Comparison of ENCODE assay signal across 8 cellular contexts in the genomic region with DNA sequence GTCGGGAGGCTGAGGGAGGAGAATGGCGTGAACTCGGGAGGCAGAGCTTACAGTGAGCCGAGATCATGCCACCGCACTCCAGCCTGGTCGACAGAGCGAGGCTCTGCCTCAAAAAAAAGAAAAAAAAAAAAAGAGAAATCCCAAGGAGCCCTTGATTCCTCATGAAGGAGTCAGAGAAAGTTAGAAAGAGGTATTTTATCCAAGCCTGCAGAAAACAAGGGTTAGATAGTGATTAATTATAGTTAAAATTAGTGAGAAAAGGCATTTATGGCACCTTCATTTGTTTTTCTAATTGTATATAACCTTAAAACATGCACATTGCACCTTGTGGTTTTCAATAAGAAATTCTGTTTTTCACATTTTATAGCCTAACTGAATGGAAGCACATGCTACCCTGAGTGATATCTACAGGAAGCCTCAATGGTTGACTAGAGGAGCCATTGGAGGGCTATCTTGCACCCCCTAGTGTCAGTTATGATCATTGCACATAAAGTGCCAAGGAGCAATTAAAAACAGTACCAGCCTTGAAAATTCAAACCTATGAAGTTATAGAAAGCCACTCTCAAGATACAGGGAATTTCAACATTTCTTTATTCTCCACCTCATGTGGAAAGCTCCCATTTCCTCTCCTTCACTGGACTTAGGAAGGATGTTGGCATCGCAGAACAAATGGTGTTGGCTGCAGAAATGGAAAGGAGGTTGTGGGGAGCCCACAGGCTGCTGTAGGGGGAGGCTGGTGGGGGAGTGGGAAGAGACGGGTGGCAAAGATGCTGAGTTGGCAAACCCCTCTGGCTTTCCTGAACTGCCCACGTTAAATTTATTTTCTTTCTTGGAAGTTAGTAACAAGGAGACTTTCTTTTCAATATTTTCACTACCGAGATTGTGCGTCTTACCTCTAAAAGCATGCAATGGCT. TPM values are rescaled to one million over a fixed set of nuclear protein-coding genes. Genes with fewer than 3 reads are reported as not detected.
DNase-seq lines count a peak whose midpoint lies in the region; ATAC-seq and TF ChIP-seq lines count a peak whose summit lies in the region.

No MANE protein-coding gene starts in this region.

- no peaks in the 10 kb centered on the region for H3K9me3 Mint-ChIP-seq in activated CD8-positive, alpha-beta memory T cell treated with anti-CD3 and anti-CD28 coated beads, Interleukin-2, amount 10 ng/mL, durations not matched to agents 7 days and 5 days (ENCODE audit: low read depth)
- H3K9me3 Mint-ChIP-seq in neural progenitor cell: peaks cover 4% of the 10 kb centered on the region

- no peaks in the 10 kb centered on the region for H3K79me2 ChIP-seq in neural progenitor cell (ENCODE audit: low read depth)

- CTCF ChIA-PET in activated CD8-positive, alpha-beta memory T cell treated with anti-CD3 and anti-CD28 coated beads, Interleukin-2, amount 10 ng/mL, durations not matched to agents 7 days and 5 days (lab: Charles Lee): interaction anchor here (0.9 to 5.8 kb wide), 6 partner anchors 10 to 131 kb away, joined by 3 to 48 read pairs (median 6); no protein-coding TSS in a partner anchor

- peak; percentile 75 for ATAC-seq in activated CD8-positive, alpha-beta memory T cell treated with anti-CD3 and anti-CD28 coated beads, Interleukin-2, amount 10 ng/mL, durations not matched to agents 7 days and 5 days
- ATAC-seq in HG02588 (IDR thresholded peaks at IDR 0.05; ENCODE audit: unreplicated experiment): no peak
- ATAC-seq in HG03469 (IDR thresholded peaks at IDR 0.05; ENCODE audit: unreplicated experiment): no peak

- no peaks in the 10 kb centered on the region for H3K27me3 ChIP-seq in neural progenitor cell

- peaks cover 13% of the 10 kb centered on the region for H3K4me1 Mint-ChIP-seq in activated CD8-positive, alpha-beta memory T cell treated with anti-CD3 and anti-CD28 coated beads, Interleukin-2, amount 10 ng/mL, durations not matched to agents 7 days and 5 days
- no peaks in the 10 kb centered on the region for H3K4me1 Mint-ChIP-seq in neural progenitor cell

- no peaks in the 10 kb centered on the region for H3K9me3 ChIP-seq in neural progenitor cell (ENCODE audit: low read depth)

- H3F3A ChIP-seq in neural progenitor cell (ENCODE audit: low read depth): no peaks in the 10 kb centered on the region

- TF ChIP-seq CTCF in fibroblast of the aortic adventitia (IDR thresholded peaks at IDR 0.05; ENCODE audit: insufficient read depth, low read length): peak; percentile 69
- peak; percentile 76 for TF ChIP-seq CTCF in neural progenitor cell (IDR thresholded peaks at IDR 0.05)

- no peaks in the 10 kb centered on the region for H3K36me3 ChIP-seq in neural progenitor cell

- peak; percentile 10 for DNase-seq in stimulated activated CD4-positive, alpha-beta T cell treated with anti-CD3 and anti-CD28 coated beads, Interleukin-12 subunit alpha, Interleukin-12 subunit beta, amount 100 ng/mL, for 4 hours
- DNase-seq in stimulated activated CD4-positive, alpha-beta T cell treated with anti-CD3 and anti-CD28 coated beads, Interleukin-4, amount 100 ng/mL, for 1 hour: no peak
- DNase-seq in NCI-H1694 treated with DMSO at 0.1 percent for 48 hours (lab: John Stamatoyannopoulos, UW) (peak; percentile 38), fibroblast of the aortic adventitia (ENCODE audit: low read depth) (peak; percentile 47), neural progenitor cell (ENCODE audit: low spot score) (peak; percentile 54)
- peak; percentile 61 for DNase-seq in activated CD8-positive, alpha-beta memory T cell treated with anti-CD3 and anti-CD28 coated beads, Interleukin-2, amount 10 ng/mL, durations not matched to agents 7 days and 5 days

- no peaks in the 10 kb centered on the region for H3K4me1 ChIP-seq in neural progenitor cell

- H3K4me3 Mint-ChIP-seq in activated CD8-positive, alpha-beta memory T cell treated with anti-CD3 and anti-CD28 coated beads, Interleukin-2, amount 10 ng/mL, durations not matched to agents 7 days and 5 days: no peak overlapping the region
- no peak overlapping the region for H3K4me3 Mint-ChIP-seq in neural progenitor cell

- H2AFZ ChIP-seq in neural progenitor cell (replicated peaks): no peak overlapping the region

- peaks cover 6% of the 10 kb centered on the region for H3K27me3 Mint-ChIP-seq in activated CD8-positive, alpha-beta memory T cell treated with anti-CD3 and anti-CD28 coated beads, Interleukin-2, amount 10 ng/mL, durations not matched to agents 7 days and 5 days
- no peaks in the 10 kb centered on the region for H3K27me3 Mint-ChIP-seq in neural progenitor cell (ENCODE audit: insufficient read depth, low read depth)

- H3K4me3 ChIP-seq in fibroblast of the aortic adventitia (ENCODE audit: low read depth, low read length) (no peak overlapping the region), neural progenitor cell (no peak overlapping the region)

- no peak overlapping the region for H3K4me2 ChIP-seq in neural progenitor cell

- no peaks in the 10 kb centered on the region for H4K20me1 ChIP-seq in neural progenitor cell (ENCODE audit: low read depth)

- no peaks in the 10 kb centered on the region for H3K36me3 Mint-ChIP-seq in activated CD8-positive, alpha-beta memory T cell treated with anti-CD3 and anti-CD28 coated beads, Interleukin-2, amount 10 ng/mL, durations not matched to agents 7 days and 5 days
- H3K36me3 Mint-ChIP-seq in neural progenitor cell: no peaks in the 10 kb centered on the region

- H3K27ac ChIP-seq in neural progenitor cell: no peak overlapping the region

- no peak overlapping the region for H3K9ac ChIP-seq in neural progenitor cell

- H3K27ac Mint-ChIP-seq in activated CD8-positive, alpha-beta memory T cell treated with anti-CD3 and anti-CD28 coated beads, Interleukin-2, amount 10 ng/mL, durations not matched to agents 7 days and 5 days: no peak overlapping the region
- no peak overlapping the region for H3K27ac Mint-ChIP-seq in neural progenitor cell

RNA-seq across cellular contexts. Expression of a gene that starts 48.5 kb away (rescaled TPM):
- total RNA-seq in activated CD8-positive, alpha-beta memory T cell treated with anti-CD3 and anti-CD28 coated beads, Interleukin-2, amount 10 ng/mL, durations not matched to agents 7 days and 5 days: under 1 TPM in 1 of 2 experiments, not detected in 1; 0.02 TPM
- total RNA-seq in fibroblast of the aortic adventitia (ENCODE audit: low replicate concordance) (81.1 and 105 TPM in 2 replicates), neural progenitor cell (ENCODE audit: low replicate concordance) (not detected in 2 replicates)

Comparison
In these comparisons a context has a peak if more than half of its experiments do, and no peak if none do; other contexts are left out.
1. RNA of a gene that starts 48.5 kb away (total RNA-seq): 81.1 to 105 TPM in fibroblast of the aortic adventitia; 0.02 TPM in activated CD8-positive, alpha-beta memory T cell treated with anti-CD3 and anti-CD28 coated beads, Interleukin-2, amount 10 ng/mL, durations not matched to agents 7 days and 5 days and not detected in neural progenitor cell; every median in the first group is over 10 times any median in the second.